8 cellular contexts compared by ENCODE assay signal in the genomic region with DNA sequence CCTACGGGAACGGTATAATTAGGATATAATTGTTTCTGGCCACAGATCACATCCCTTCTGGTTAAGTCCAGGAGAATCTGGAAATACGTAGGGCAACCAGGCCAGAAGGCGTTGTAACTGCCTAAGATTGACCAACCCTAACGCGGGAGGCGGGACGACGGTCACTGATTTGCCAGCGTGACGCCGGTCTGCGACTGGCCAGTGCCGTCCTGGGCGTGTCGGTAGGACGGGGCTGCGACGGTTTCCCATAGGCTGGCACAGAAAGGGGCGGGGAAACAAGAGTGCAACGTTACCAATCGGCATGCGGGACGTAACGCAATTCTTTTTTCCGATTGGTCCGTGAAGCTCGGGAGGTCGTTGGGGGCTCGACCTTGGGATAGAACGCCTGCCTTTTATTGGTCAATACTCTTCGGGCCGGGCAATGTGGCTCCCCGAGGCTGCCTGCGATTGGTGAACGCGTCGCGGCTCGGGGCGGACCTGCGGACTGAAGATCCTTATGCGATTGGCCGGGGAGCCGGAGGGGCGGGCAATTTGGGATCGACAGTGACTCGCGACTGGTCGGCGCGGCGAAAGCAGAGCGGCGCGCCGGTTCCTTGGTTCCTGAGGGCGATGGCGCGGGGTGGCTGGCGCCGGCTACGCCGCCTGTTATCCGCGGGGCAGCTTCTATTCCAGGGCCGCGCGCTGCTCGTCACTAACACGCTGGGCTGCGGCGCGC. TPM values are rescaled to one million over a fixed set of nuclear protein-coding genes. Genes with fewer than 3 reads are reported as not detected.
DNase-seq lines count a peak whose midpoint lies in the region; ATAC-seq and TF ChIP-seq lines count a peak whose summit lies in the region.

Gene MPV17L2, plus strand, starts transcription at position 546 of the 715 bp plus-strand sequence. Its CDS starts 64 bp downstream, at position 610.

- H3K4me1 Mint-ChIP-seq in activated B cell treated with CpG ODN at 0.5 μM for 24 hours, result peaks cover 40% of the 10 kb centered on the region

- peak within 1 kb of the TSS; percentile 44 for H2AFZ ChIP-seq in smooth muscle cell (ENCODE audit: low read depth)

- TF ChIP-seq CTCF in AG04449 (IDR thresholded peaks at IDR 0.05; ENCODE audit: insufficient read depth, low read length, missing control alignments) (no peak), activated B cell treated with CpG ODN at 0.5 μM for 24 hours (IDR thresholded peaks at IDR 0.05) (no peak), smooth muscle cell (IDR thresholded peaks at IDR 0.05; ENCODE audit: borderline replicate concordance, insufficient read depth, poor library complexity, severe bottlenecking) (no peak)

- H3F3A ChIP-seq in smooth muscle cell (ENCODE audit: low read depth), result peaks cover 5% of the 10 kb centered on the region

- H3K9me3 ChIP-seq in smooth muscle cell (replicated peaks; ENCODE audit: low read depth), result no peaks in the 10 kb centered on the region

- H3K79me2 ChIP-seq in smooth muscle cell (ENCODE audit: low read depth), result no peaks in the 10 kb centered on the region

- H3K27ac ChIP-seq in caudate nucleus (ENCODE audit: low read depth, low read length) (peak within 1 kb of the TSS; percentile 96), smooth muscle cell (ENCODE audit: low read depth) (peak within 1 kb of the TSS; percentile 69)

- CTCF ChIA-PET in AG04449 (lab: Yijun Ruan, JAX), result interaction anchor here (0.6 to 5.6 kb wide), 22 partner anchors 9 to 140 kb away, joined by 3 to 123 read pairs (median 7); partner anchors contain the start of genes IFI30 and RAB3A
- CTCF ChIA-PET in activated B cell treated with CpG ODN at 0.5 μM for 24 hours (lab: Charles Lee), result interaction anchor here (0.9 to 2.3 kb wide), 20 partner anchors 9 to 255 kb away, joined by 3 to 23 read pairs (median 7); partner anchors contain the start of genes IFI30 and RAB3A

- H3K27ac Mint-ChIP-seq in activated B cell treated with CpG ODN at 0.5 μM for 24 hours, result peak within 1 kb of the TSS; percentile 95

- peaks cover 8% of the 10 kb centered on the region for H3K4me1 ChIP-seq in smooth muscle cell (ENCODE audit: low read depth)

- under 1% methylated on average over 64 of the region's 74 CpGs for WGBS in smooth muscle cell (ENCODE audit: low lambda C conversion rate)

- DNase-seq in AG04449 (ENCODE audit: low read depth, low spot score) (peak; percentile 100), NCI-H226 (peak; percentile 100), activated B cell treated with CpG ODN at 0.5 μM for 24 hours (peak; percentile 90), caudate nucleus (lab: John Stamatoyannopoulos, UW) (peak; percentile 91 to 100 (median 100)), iPS-NIHi7 (ENCODE audit: extremely low spot score) (peak; percentile 96), smooth muscle cell (lab: John Stamatoyannopoulos, UW; ENCODE audit: unreplicated experiment) (peak; percentile 100)

- H3K27me3 ChIP-seq in smooth muscle cell (ENCODE audit: low read depth), result no peaks in the 10 kb centered on the region

- H3K36me3 Mint-ChIP-seq in activated B cell treated with CpG ODN at 0.5 μM for 24 hours (ENCODE audit: low read depth), result peaks cover 22% of the 10 kb centered on the region

- no peaks in the 10 kb centered on the region for H3K9me3 Mint-ChIP-seq in activated B cell treated with CpG ODN at 0.5 μM for 24 hours

- ATAC-seq in GM18907 (IDR thresholded peaks at IDR 0.05; ENCODE audit: unreplicated experiment) (peak; percentile 87), HG03175 (IDR thresholded peaks at IDR 0.05; ENCODE audit: unreplicated experiment) (peak; percentile 87), activated B cell treated with CpG ODN at 0.5 μM for 24 hours (ENCODE audit: low read depth) (peak; percentile 83)

- POLR2A ChIA-PET in AG04449 (lab: Yijun Ruan, JAX), result interaction anchor here (0.6 to 1.0 kb wide), 6 partner anchors 28 to 259 kb away, joined by 3 to 7 read pairs (median 3); no protein-coding TSS in a partner anchor
- POLR2A ChIA-PET in activated B cell treated with CpG ODN at 0.5 μM for 24 hours (lab: Charles Lee), result interaction anchor here (0.6 to 19.0 kb wide), 28 partner anchors 8 to 260 kb away, joined by 3 to 437 read pairs (median 7); partner anchors contain the start of genes ARRDC2, CCDC124, IFI30 and IQCN

- H3K4me3 ChIP-seq in AG04449 (ENCODE audit: low read depth, low read length), result peak within 1 kb of the TSS; percentile 77
- peak within 1 kb of the TSS; percentile 68 for H3K4me3 ChIP-seq in smooth muscle cell

- no peaks in the 10 kb centered on the region for H4K20me1 ChIP-seq in smooth muscle cell (ENCODE audit: low read depth)

- H3K4me3 Mint-ChIP-seq in activated B cell treated with CpG ODN at 0.5 μM for 24 hours, result peak within 1 kb of the TSS; percentile 87

- intact Hi-C loops in activated B cell treated with CpG ODN at 0.5 μM for 24 hours (cut with micrococcal nuclease), result loop anchor here (1.0 to 5.0 kb wide), 7 partner anchors 11 to 329 kb away; partner anchors contain the start of genes ELL, IFI30, LSM4 and RAB3A

- H3K36me3 ChIP-seq in smooth muscle cell (ENCODE audit: low read depth), result no peaks in the 10 kb centered on the region

- H3K27me3 Mint-ChIP-seq in activated B cell treated with CpG ODN at 0.5 μM for 24 hours, result no peaks in the 10 kb centered on the region

- H3K4me2 ChIP-seq in smooth muscle cell, result peak within 1 kb of the TSS; percentile 96

- peak within 1 kb of the TSS; percentile 66 for H3K9ac ChIP-seq in smooth muscle cell (ENCODE audit: low read depth)

RNA-seq across cellular contexts. Expression of gene MPV17L2, which starts in this region (rescaled TPM):
- total RNA-seq in activated B cell treated with CpG ODN at 0.5 μM for 24 hours (17.3 and 17.9 TPM in 2 replicates), smooth muscle cell (11.6 and 13.1 TPM in 2 replicates)
- polyA plus RNA-seq in smooth muscle cell, result 27.1 and 28.7 TPM in 2 replicates

Comparison
In these comparisons a context has a peak if more than half of its experiments do, and no peak if none do; other contexts are left out.
1. Peak in every context shown above with its lines: DNase-seq, ATAC-seq, H3K4me3 ChIP-seq and H3K27ac ChIP-seq.